In genomic region chr3:150265305-150265704, GRCh38 we compare ENCODE assay signal across 15 cellular contexts.
"Had no signal": no experiment of that assay in that cellular context is flagged by ENCODE, and none has a peak within 500 bp of the region (broad histone marks: within the 10 kb centered on the region; RNA-seq: fewer than 3 reads in every experiment).

No MANE protein-coding gene starts in this region.

- H3K4me3 ChIP-seq: esophagus muscularis mucosa, mucosa of descending colon, pancreas, stomach had no signal

- H3K27ac ChIP-seq: esophagus muscularis mucosa, pancreas, stomach had no signal

- DNase-seq: activated CD4-positive, alpha-beta T cell treated with anti-CD3 and anti-CD28 coated beads, Interleukin-2, amount 50 U/mL, for 4 hours; activated gamma-delta T cell; dermis blood vessel endothelial cell; effector memory CD4-positive, alpha-beta T cell; mucosa of descending colon; naive B cell; pancreas; stimulated activated CD4-positive, alpha-beta T cell treated with anti-CD3 and anti-CD28 coated beads, Interleukin-4, amount 100 ng/mL, for 24 hours; stomach had no signal

- ATAC-seq: mucosa of descending colon; pancreas; sciatic nerve; stimulated activated effector memory CD8-positive, alpha-beta T cell treated with anti-CD3 and anti-CD28 coated beads, Interleukin-12 subunit alpha, Interleukin-12 subunit beta, amount 100 ng/mL, for 72 hours had no signal

- H3K27me3 Mint-ChIP-seq: type B pancreatic cell had no signal

- H3K9me3 ChIP-seq: esophagus muscularis mucosa, mucosa of descending colon, pancreas, stomach had no signal

- H3K4me1 Mint-ChIP-seq: naive B cell; stimulated activated effector memory CD8-positive, alpha-beta T cell treated with anti-CD3 and anti-CD28 coated beads, Interleukin-12 subunit alpha, Interleukin-12 subunit beta, amount 100 ng/mL, for 72 hours had no signal

- H3K36me3 ChIP-seq: esophagus muscularis mucosa, pancreas, stomach had no signal

- H3K9me3 Mint-ChIP-seq: memory B cell; naive B cell; stimulated activated effector memory CD8-positive, alpha-beta T cell treated with anti-CD3 and anti-CD28 coated beads, Interleukin-12 subunit alpha, Interleukin-12 subunit beta, amount 100 ng/mL, for 72 hours had no signal

- H3K36me3 Mint-ChIP-seq: activated naive CD8-positive, alpha-beta T cell; memory B cell; naive B cell; stimulated activated effector memory CD8-positive, alpha-beta T cell treated with anti-CD3 and anti-CD28 coated beads, Interleukin-12 subunit alpha, Interleukin-12 subunit beta, amount 100 ng/mL, for 72 hours; type B pancreatic cell had no signal

- H3K27ac Mint-ChIP-seq: activated naive CD8-positive, alpha-beta T cell; memory B cell; stimulated activated effector memory CD8-positive, alpha-beta T cell treated with anti-CD3 and anti-CD28 coated beads, Interleukin-12 subunit alpha, Interleukin-12 subunit beta, amount 100 ng/mL, for 72 hours; type B pancreatic cell had no signal

- H3K27me3 ChIP-seq: esophagus muscularis mucosa, pancreas, stomach had no signal

- H3K4me3 Mint-ChIP-seq: activated naive CD8-positive, alpha-beta T cell; memory B cell; naive B cell; stimulated activated effector memory CD8-positive, alpha-beta T cell treated with anti-CD3 and anti-CD28 coated beads, Interleukin-12 subunit alpha, Interleukin-12 subunit beta, amount 100 ng/mL, for 72 hours; type B pancreatic cell had no signal
